ENCODE assay signal across 29 cellular contexts in the genomic region with DNA sequence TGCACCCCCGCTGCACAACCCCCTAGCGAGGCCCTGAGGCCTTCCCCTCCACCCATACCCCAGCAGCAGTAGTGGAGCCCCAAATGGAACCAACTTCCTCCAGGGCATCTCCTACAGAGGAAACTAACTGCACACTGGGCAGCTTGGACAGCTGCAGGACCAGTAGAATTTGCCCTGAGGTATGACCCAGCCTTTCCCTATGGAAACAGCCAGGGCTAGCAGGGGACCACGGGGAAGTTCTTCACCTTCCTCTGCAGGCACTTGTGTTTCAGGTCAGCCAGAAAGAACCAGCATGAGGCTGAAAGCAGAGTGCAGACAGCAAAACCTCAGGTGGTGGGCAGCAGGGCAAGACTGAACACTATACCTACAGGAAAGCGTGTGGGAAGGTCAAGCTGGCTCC.
"Had no signal": no experiment of that assay in that cellular context is flagged by ENCODE, and none has a peak within 500 bp of the region (broad histone marks: within the 10 kb centered on the region; RNA-seq: fewer than 3 reads in every experiment).

No MANE protein-coding gene starts in this region.

- H3K27ac ChIP-seq: coronary artery, esophagus squamous epithelium, heart right ventricle, left lung, ovary, psoas muscle, sigmoid colon, spleen, suprapubic skin, transverse colon, upper lobe of right lung, uterus had no signal

- H3K27me3 Mint-ChIP-seq: naive B cell; stimulated activated naive CD8-positive, alpha-beta T cell treated with anti-CD3 and anti-CD28 coated beads, Interleukin-15, amount 100 ng/mL, for 72 hours had no signal

- H3K9me3 Mint-ChIP-seq: naive B cell, nephron progenitor cell had no signal

- H3K9me3 ChIP-seq: mucosa of descending colon, ovary, psoas muscle, suprapubic skin, transverse colon, upper lobe of right lung, uterus had no signal

- H3K36me3 ChIP-seq: esophagus squamous epithelium, heart right ventricle, left lung, ovary, sigmoid colon, spleen, suprapubic skin, transverse colon, upper lobe of right lung, uterus had no signal

- DNase-seq: dermis blood vessel endothelial cell; effector memory CD4-positive, alpha-beta T cell; esophagus squamous epithelium; foreskin melanocyte; glutamatergic neuron; heart right ventricle; hippocampal formation; left cardiac atrium; left lung; mesenchymal stem cell; mucosa of descending colon; naive B cell; nephron progenitor cell; occipital lobe; ovary; posterior cingulate gyrus; psoas muscle; right cardiac atrium; sigmoid colon; spleen; stimulated activated CD4-positive, alpha-beta T cell treated with anti-CD3 and anti-CD28 coated beads, Interleukin-4, amount 100 ng/mL, for 4 hours; stimulated activated naive CD4-positive, alpha-beta T cell; stimulated activated naive CD8-positive, alpha-beta T cell treated with anti-CD3 and anti-CD28 coated beads, Interleukin-15, amount 100 ng/mL, for 72 hours; transverse colon; upper lobe of right lung; uterus had no signal

- H3K4me3 Mint-ChIP-seq: mesothelial cell of epicardium; naive B cell; nephron progenitor cell; stimulated activated naive CD8-positive, alpha-beta T cell treated with anti-CD3 and anti-CD28 coated beads, Interleukin-15, amount 100 ng/mL, for 72 hours had no signal

- H3K27me3 ChIP-seq: esophagus squamous epithelium, heart right ventricle, left lung, ovary, sigmoid colon, spleen, suprapubic skin, transverse colon, upper lobe of right lung, uterus had no signal

- H3K4me3 ChIP-seq: coronary artery, esophagus squamous epithelium, heart right ventricle, left lung, mucosa of descending colon, ovary, psoas muscle, sigmoid colon, spleen, suprapubic skin, transverse colon, upper lobe of right lung, uterus had no signal

- H3K27ac Mint-ChIP-seq: mesothelial cell of epicardium; naive B cell; nephron progenitor cell; stimulated activated naive CD8-positive, alpha-beta T cell treated with anti-CD3 and anti-CD28 coated beads, Interleukin-15, amount 100 ng/mL, for 72 hours had no signal

- ATAC-seq: heart right ventricle; left cardiac atrium; left lung; mucosa of descending colon; psoas muscle; right cardiac atrium; stimulated activated naive CD8-positive, alpha-beta T cell treated with anti-CD3 and anti-CD28 coated beads, Interleukin-15, amount 100 ng/mL, for 72 hours; upper lobe of right lung had no signal

- H3K36me3 Mint-ChIP-seq: mesothelial cell of epicardium, naive B cell had no signal

- H3K4me1 ChIP-seq: psoas muscle, upper lobe of right lung, uterus had no signal
